ENCODE assay signal across 17 cellular contexts in the genomic region with DNA sequence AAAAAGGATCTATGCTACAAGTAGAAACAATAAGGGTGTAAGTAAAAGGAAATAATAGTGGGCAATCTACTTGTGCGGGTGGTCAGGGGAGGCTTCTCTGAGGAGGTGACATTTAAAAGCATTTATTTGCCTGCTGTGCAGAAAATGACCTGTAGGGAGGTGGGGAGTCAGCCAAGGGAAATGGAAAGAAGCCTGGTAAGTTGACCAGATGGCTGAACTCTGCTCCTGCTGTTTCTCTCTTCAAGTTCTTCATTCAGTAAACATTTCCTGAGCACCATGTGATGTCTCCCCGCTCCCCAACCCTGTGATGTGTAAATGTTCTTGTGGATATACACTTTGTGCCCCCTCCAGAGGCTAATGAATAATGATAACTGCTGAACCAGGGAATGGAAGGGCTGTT. TPM values are rescaled to one million over a fixed set of nuclear protein-coding genes. Genes with fewer than 3 reads are reported as not detected.
DNase-seq lines count a peak whose midpoint lies in the region; ATAC-seq and TF ChIP-seq lines count a peak whose summit lies in the region.
"Had no signal": no experiment of that assay in that cellular context is flagged by ENCODE, and none has a peak within 500 bp of the region (broad histone marks: within the 10 kb centered on the region; RNA-seq: fewer than 3 reads in every experiment).

No MANE protein-coding gene starts in this region.

- in situ Hi-C loops in IMR-90 (cut with MboI; ENCODE audit: low sequenced_read_pairs) = no loop called here
- in situ Hi-C loops in G401 (cut with HindIII; ENCODE audit: low sequenced_read_pairs) = no loop called here
- in situ Hi-C loops in ACHN (cut with HindIII; ENCODE audit: low pct_ligation_motif_present, low pct_unique_long_range_greater_than_20kb, low sequenced_read_pairs) = no loop called here

- H3K23ac ChIP-seq in IMR-90 (ENCODE audit: low read depth, low read length) = no peak overlapping the region

- H3K18ac ChIP-seq in IMR-90 (ENCODE audit: low read depth, low read length) = no peak overlapping the region

- H2BK120ac ChIP-seq in IMR-90 (ENCODE audit: low read depth, low read length) = no peak overlapping the region

- peak; percentile 81 for DNase-seq in DMS 273 (lab: John Stamatoyannopoulos, UW; ENCODE audit: unreplicated experiment)
- peak; percentile 17 for DNase-seq in IMR-90
- DNase-seq in dermis blood vessel endothelial cell = peak; percentile 13
- DNase-seq in iPS-NIHi7 (ENCODE audit: extremely low spot score) = peak; percentile 67
- no peak for DNase-seq in G401 (ENCODE audit: low spot score)
- no peak for DNase-seq in ACHN
- DNase-seq in activated T-cell treated with anti-CD3 and anti-CD28 coated beads for 4 hours = no peak
- DNase-seq: activated CD8-positive, alpha-beta memory T cell treated with anti-CD3 and anti-CD28 coated beads, Interleukin-2, amount 50 U/mL, for 48 hours; activated naive CD4-positive, alpha-beta T cell treated with anti-CD3 and anti-CD28 coated beads, Interleukin-2, amount 10 ng/mL, durations not matched to agents 7 days and 5 days; CD4-positive, CD25-positive, alpha-beta regulatory T cell; effector memory CD4-positive, alpha-beta T cell; GDM1; left colon; naive thymus-derived CD8-positive, alpha-beta T cell; NCI-H1105 had no signal

- no peak overlapping the region for H4K8ac ChIP-seq in IMR-90 (ENCODE audit: low read depth in 2 of 2, low read length in 2 of 2)

- H3K9ac ChIP-seq in IMR-90 (ENCODE audit: low read depth, low read length) = no peak overlapping the region

- 17% methylated on average over 1 of the region's 2 CpGs; no CpG with 5 or more reads in 1 of the 2 experiments for WGBS in IMR-90 (ENCODE audit: extremely low coverage in 2 of 2, insufficient read length in 1 of 2), 2 experiments

- H3K56ac ChIP-seq in IMR-90 (ENCODE audit: extremely low read depth, insufficient read depth, low read length) = no peak overlapping the region

- no peak overlapping the region for H2AK5ac ChIP-seq in IMR-90 (ENCODE audit: low read depth, low read length)

- TF ChIP-seq POLR2A in IMR-90 (IDR thresholded peaks at IDR 0.05; ENCODE audit: low read depth, low read length) = no peak

- no peaks in the 10 kb centered on the region for H3K36me3 ChIP-seq in IMR-90 (ENCODE audit: control insufficient read depth, insufficient read depth, low read length)

- H3K79me1 ChIP-seq in IMR-90 (ENCODE audit: low read depth in 1 of 2, low read length in 2 of 2) = no peaks in the 10 kb centered on the region

- no peak overlapping the region for H3K27ac ChIP-seq in IMR-90 (ENCODE audit: insufficient read depth, low read length)

- 0 out of 2 replicates have a peak, but pooled peaks cover 2% of the 10 kb centered on the region for H3K9me3 ChIP-seq in IMR-90 (ENCODE audit: control insufficient read depth, insufficient read depth, low read length)

- 0 out of 2 replicates have a peak, but pooled peaks have one; percentile 15 for TF ChIP-seq CTCF in IMR-90 (conservative IDR thresholded peaks at IDR 0.05; ENCODE audit: low read depth, low read length)

- no peak overlapping the region for H2BK20ac ChIP-seq in IMR-90 (ENCODE audit: low read depth, low read length)

- POLR2A ChIA-PET in IMR-90 (lab: Charles Lee; ENCODE audit: unreplicated experiment) = no interaction called here

- no peak overlapping the region for H4K5ac ChIP-seq in IMR-90 (ENCODE audit: low read depth, low read length)

- H4K20me1 ChIP-seq in IMR-90 (ENCODE audit: insufficient read depth, low read length) = no peaks in the 10 kb centered on the region

- no peak overlapping the region for H3K4me2 ChIP-seq in IMR-90 (ENCODE audit: low read depth, low read length)

- no peak overlapping the region for H2BK5ac ChIP-seq in IMR-90 (ENCODE audit: low read depth, low read length, poor library complexity, severe bottlenecking)

- CTCF ChIA-PET in IMR-90 (lab: Yijun Ruan, JAX) = no interaction called here

- dilution Hi-C loops in IMR-90 (cut with HindIII; ENCODE audit: low sequenced_read_pairs, unreplicated experiment) = no loop called here

- ATAC-seq in IMR-90 (ENCODE audit: low read depth) (no peak), GM18517 (IDR thresholded peaks at IDR 0.05; ENCODE audit: unreplicated experiment) (no peak)
- ATAC-seq: activated CD4-positive, CD25-positive, alpha-beta regulatory T cell treated with anti-CD3 and anti-CD28 coated beads, Interleukin-2, amount 50 U/mL, for 24 hours; left colon; naive thymus-derived CD8-positive, alpha-beta T cell had no signal

- H2BK15ac ChIP-seq in IMR-90 (ENCODE audit: low read depth, low read length) = no peak overlapping the region

- H2AK9ac ChIP-seq in IMR-90 (replicated peaks; ENCODE audit: low read depth, low read length, poor library complexity) = no peak overlapping the region

- H4K91ac ChIP-seq in IMR-90 (ENCODE audit: insufficient read depth, low read depth, low read length) = no peak overlapping the region

- TF ChIP-seq RAD21 in IMR-90 (IDR thresholded peaks at IDR 0.05; ENCODE audit: low read length) = no peak

- no peaks in the 10 kb centered on the region for H3K9me1 ChIP-seq in IMR-90 (ENCODE audit: insufficient read depth, low read length)

- H3K4ac ChIP-seq in IMR-90 (ENCODE audit: low read depth, low read length) = no peak overlapping the region

- H2AFZ ChIP-seq in IMR-90 (replicated peaks; ENCODE audit: low read length, poor library complexity) = no peak overlapping the region

- no peaks in the 10 kb centered on the region for H3K27me3 ChIP-seq in IMR-90 (ENCODE audit: control insufficient read depth, insufficient read depth, low read length)

- intact Hi-C loops in IMR-90 (cut with micrococcal nuclease) = no loop called here

- H3K4me3 ChIP-seq in IMR-90 (ENCODE audit: insufficient read depth, low read depth, low read length) = no peak overlapping the region

- no TSS peak for BruUV-seq in IMR-90 (replicated peaks; lab: Mats Ljungman, UMichigan)

- no peaks in the 10 kb centered on the region for H3K4me1 ChIP-seq in IMR-90 (ENCODE audit: control insufficient read depth, insufficient read depth, low read length)

- no peak overlapping the region for H3K14ac ChIP-seq in IMR-90 (replicated peaks; ENCODE audit: low read depth, low read length)

TF ChIP-seq in IMR-90, 13 proteins besides CTCF, POLR2A, EP300 and RAD21:
- TF ChIP-seq MXI1 (IDR thresholded peaks at IDR 0.05; ENCODE audit: borderline replicate concordance, low read depth, low read length) (no peak), CHD1 (IDR thresholded peaks at IDR 0.05; ENCODE audit: low read depth, low read length) (no peak), RFX5 (IDR thresholded peaks at IDR 0.05; ENCODE audit: low read depth, low read length) (no peak), RCOR1 (IDR thresholded peaks at IDR 0.05; ENCODE audit: insufficient replicate concordance, low read length) (no peak), MAFK (IDR thresholded peaks at IDR 0.05; ENCODE audit: low read depth, low read length) (no peak), FOS (IDR thresholded peaks at IDR 0.05; ENCODE audit: low read depth, low read length) (no peak), SMC3 (IDR thresholded peaks at IDR 0.05; ENCODE audit: low read depth, low read length) (no peak), NFE2L2 (IDR thresholded peaks at IDR 0.05; ENCODE audit: low read depth, low read length) (no peak), CEBPB (IDR thresholded peaks at IDR 0.05; ENCODE audit: low read depth, low read length) (no peak)
- TF ChIP-seq, protein P1, sequence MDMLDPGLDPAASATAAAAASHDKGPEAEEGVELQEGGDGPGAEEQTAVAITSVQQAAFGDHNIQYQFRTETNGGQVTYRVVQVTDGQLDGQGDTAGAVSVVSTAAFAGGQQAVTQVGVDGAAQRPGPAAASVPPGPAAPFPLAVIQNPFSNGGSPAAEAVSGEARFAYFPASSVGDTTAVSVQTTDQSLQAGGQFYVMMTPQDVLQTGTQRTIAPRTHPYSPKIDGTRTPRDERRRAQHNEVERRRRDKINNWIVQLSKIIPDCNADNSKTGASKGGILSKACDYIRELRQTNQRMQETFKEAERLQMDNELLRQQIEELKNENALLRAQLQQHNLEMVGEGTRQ (IDR thresholded peaks at IDR 0.05; ENCODE audit: low read depth, low read length) = no peak
TF ChIP-seq in IMR-90: peak in this region for 0.

RNA-seq across cellular contexts. Expression of a gene that starts 9.9 kb away (rescaled TPM):
- total RNA-seq in IMR-90 (2012; rRNA removed) (141 and 189 TPM in 2 replicates), dermis blood vessel endothelial cell (72.0 and 79.0 TPM in 2 replicates)
- 51.6 and 63.3 TPM in 2 replicates for polyA plus RNA-seq in IMR-90 (2012; rRNA removed)
- 17.1 and 25.4 TPM in 2 replicates for polyA plus RNA-seq in IMR-90 (2012; cell fraction: cytosol; rRNA removed)
- polyA plus RNA-seq in IMR-90 (2012; cell fraction: nucleus; rRNA removed; ENCODE audit: low replicate concordance) = 18.8 and 130 TPM in 2 replicates
- 63.9 and 84.5 TPM in 2 replicates for total RNA-seq in G401 (2014; rRNA removed; shearing (Covaris generic))

Comparison
In these comparisons a context has a peak if more than half of its experiments do, and no peak if none do; other contexts are left out.
1. DNase-seq: peak in DMS 273 (single experiment), IMR-90 (single experiment), dermis blood vessel endothelial cell (single experiment) and iPS-NIHi7 (single experiment); none in G401 (single experiment), ACHN (single experiment) and activated T-cell treated with anti-CD3 and anti-CD28 coated beads for 4 hours (single experiment).